ENCODE assay signal across 8 cellular contexts in the genomic region with DNA sequence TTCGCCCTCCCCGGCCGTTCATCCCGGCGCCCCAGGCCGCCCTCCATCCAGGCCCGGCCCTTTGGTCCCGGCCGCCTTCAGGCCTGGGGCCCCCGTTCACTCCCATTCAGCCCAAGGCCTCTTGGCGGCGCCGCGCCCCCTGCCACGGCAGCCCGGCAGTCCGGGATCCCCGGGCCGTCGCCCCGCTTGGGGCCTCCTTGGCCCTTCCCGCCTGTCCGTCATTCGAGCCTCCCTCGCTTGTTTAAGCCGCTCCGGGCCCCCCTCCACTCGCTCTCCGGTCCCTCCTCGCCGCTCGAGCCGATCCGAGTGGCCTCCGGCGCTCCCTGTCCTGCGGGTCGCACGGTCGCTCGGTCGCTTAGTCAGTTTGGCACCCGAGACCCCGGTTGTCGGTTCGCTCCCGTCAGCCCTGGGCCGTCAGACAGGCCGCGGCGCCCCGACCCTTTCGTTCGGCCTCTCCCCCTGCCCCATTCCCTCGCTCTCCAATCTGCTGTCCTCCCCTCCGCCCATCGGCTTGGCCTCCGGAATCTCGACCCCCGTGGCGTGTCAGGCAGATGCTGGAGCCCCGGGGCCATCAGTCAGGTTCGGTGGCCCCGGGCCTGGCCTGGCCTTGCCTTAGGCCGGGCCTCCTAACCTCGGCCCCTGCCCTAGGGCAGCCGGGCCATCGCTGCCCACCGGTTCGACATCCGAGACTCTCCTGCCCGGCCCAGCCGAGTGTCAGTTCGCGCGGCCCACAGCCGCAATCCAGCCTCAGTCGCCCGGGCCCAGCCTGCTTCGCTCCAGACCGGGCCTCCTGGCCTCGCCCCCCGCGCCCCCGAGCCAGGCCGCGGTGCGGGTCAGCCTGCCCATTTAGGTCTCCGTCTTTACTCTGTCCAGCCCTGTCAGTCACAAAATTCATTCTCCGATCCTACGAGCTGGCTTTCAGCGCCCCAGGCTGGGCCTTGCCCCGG. TPM values are rescaled to one million over a fixed set of nuclear protein-coding genes. Genes with fewer than 3 reads are reported as not detected.
DNase-seq lines count a peak whose midpoint lies in the region; ATAC-seq and TF ChIP-seq lines count a peak whose summit lies in the region.

No MANE protein-coding gene starts in this region.

- H3K4me1 Mint-ChIP-seq in activated T-helper 1 cell treated with anti-CD3 and anti-CD28 coated beads, Interleukin-12 subunit alpha, Interleukin-12 subunit beta, Interleukin-2, Interleukin-4 antibody, amounts not matched to agents 30 ng/mL and 10 ng/mL and 1 ng/mL, durations not matched to agents 14 hours and 24 hours and 36 hours (ENCODE audit: low read depth), result peaks cover 32% of the 10 kb centered on the region
- H3K4me1 Mint-ChIP-seq in naive thymus-derived CD8-positive, alpha-beta T cell, result peaks cover 26 to 58% (median 48%) of the 10 kb centered on the region in 4 donors

- H3K9me3 ChIP-seq in fibroblast of lung (ENCODE audit: control insufficient read depth, insufficient read depth, low read depth, low read length) (no peaks in the 10 kb centered on the region), subcutaneous abdominal adipose tissue (ENCODE audit: control insufficient read depth in 5 of 5, low read length in 5 of 5) (no peaks in the 10 kb centered on the region)

- peak overlapping the region; percentile 59 to 88 (median 76) for H3K4me3 ChIP-seq in fibroblast of lung (replicated peaks in 1 of 4; ENCODE audit: control extremely low read depth in 1 of 4, insufficient read depth in 1 of 4, low read depth in 3 of 4, low read length in 4 of 4)
- H3K4me3 ChIP-seq in subcutaneous abdominal adipose tissue (ENCODE audit: low read depth in 1 of 5, low read length in 5 of 5), result peak overlapping the region in 4 of 5 donors; percentile 84 to 94 (median 88)

- no peaks in the 10 kb centered on the region for H3K9me3 Mint-ChIP-seq in activated T-helper 1 cell treated with anti-CD3 and anti-CD28 coated beads, Interleukin-12 subunit alpha, Interleukin-12 subunit beta, Interleukin-2, Interleukin-4 antibody, amounts not matched to agents 30 ng/mL and 10 ng/mL and 1 ng/mL, durations not matched to agents 14 hours and 24 hours and 36 hours
- H3K9me3 Mint-ChIP-seq in naive thymus-derived CD8-positive, alpha-beta T cell, result no peaks in the 10 kb centered on the region

- intact Hi-C loops in activated T-helper 1 cell treated with anti-CD3 and anti-CD28 coated beads, Interleukin-12 subunit alpha, Interleukin-12 subunit beta, Interleukin-2, Interleukin-4 antibody, amounts not matched to agents 30 ng/mL and 10 ng/mL and 1 ng/mL, durations not matched to agents 14 hours and 24 hours and 36 hours (cut with micrococcal nuclease), result loop anchor here (1.0 to 5.0 kb wide), 7 partner anchors 38 to 810 kb away; a partner anchor contains a TSS

- H3K4me3 Mint-ChIP-seq in activated T-helper 1 cell treated with anti-CD3 and anti-CD28 coated beads, Interleukin-12 subunit alpha, Interleukin-12 subunit beta, Interleukin-2, Interleukin-4 antibody, amounts not matched to agents 30 ng/mL and 10 ng/mL and 1 ng/mL, durations not matched to agents 14 hours and 24 hours and 36 hours, result peak overlapping the region; percentile 100
- peak overlapping the region; percentile 91 to 100 (median 97) for H3K4me3 Mint-ChIP-seq in naive thymus-derived CD8-positive, alpha-beta T cell

- peaks cover under 1% of the 10 kb centered on the region for H3K36me3 ChIP-seq in fibroblast of lung (ENCODE audit: control insufficient read depth, insufficient read depth, low read length)
- H3K36me3 ChIP-seq in subcutaneous abdominal adipose tissue (ENCODE audit: control insufficient read depth in 5 of 5, insufficient read depth in 5 of 5, low read length in 5 of 5), result peaks cover 5 to 7% (median 6%) of the 10 kb centered on the region in 5 donors

- no peaks in the 10 kb centered on the region for H3K27me3 ChIP-seq in fibroblast of lung (ENCODE audit: control insufficient read depth, insufficient read depth, low read length)
- no peaks in the 10 kb centered on the region for H3K27me3 ChIP-seq in subcutaneous abdominal adipose tissue (ENCODE audit: control insufficient read depth in 5 of 5, insufficient read depth in 4 of 5, low read length in 5 of 5)

- peak overlapping the region; percentile 99 for H3K27ac Mint-ChIP-seq in activated T-helper 1 cell treated with anti-CD3 and anti-CD28 coated beads, Interleukin-12 subunit alpha, Interleukin-12 subunit beta, Interleukin-2, Interleukin-4 antibody, amounts not matched to agents 30 ng/mL and 10 ng/mL and 1 ng/mL, durations not matched to agents 14 hours and 24 hours and 36 hours
- peak overlapping the region; percentile 84 to 99 (median 98) for H3K27ac Mint-ChIP-seq in naive thymus-derived CD8-positive, alpha-beta T cell

- H2AFZ ChIP-seq in fibroblast of lung (ENCODE audit: low read length), result no peak overlapping the region

- H3K27me3 Mint-ChIP-seq in activated T-helper 1 cell treated with anti-CD3 and anti-CD28 coated beads, Interleukin-12 subunit alpha, Interleukin-12 subunit beta, Interleukin-2, Interleukin-4 antibody, amounts not matched to agents 30 ng/mL and 10 ng/mL and 1 ng/mL, durations not matched to agents 14 hours and 24 hours and 36 hours (ENCODE audit: insufficient read depth), result no peaks in the 10 kb centered on the region
- H3K27me3 Mint-ChIP-seq in naive thymus-derived CD8-positive, alpha-beta T cell, result no peaks in the 10 kb centered on the region

- peaks cover 93% of the 10 kb centered on the region for H3K79me2 ChIP-seq in fibroblast of lung (ENCODE audit: control insufficient read depth, insufficient read depth, low read length)

- H3K27ac ChIP-seq in fibroblast of lung (ENCODE audit: insufficient read depth, low read length) (peak overlapping the region; percentile 97), subcutaneous abdominal adipose tissue (ENCODE audit: low read depth, low read length) (peak overlapping the region; percentile 98)

- H3K4me2 ChIP-seq in fibroblast of lung (ENCODE audit: extremely low read depth, insufficient read depth, low read length), result peak overlapping the region; percentile 98

- H3K9ac ChIP-seq in fibroblast of lung (ENCODE audit: insufficient read depth, low read length) (peak overlapping the region; percentile 97), subcutaneous abdominal adipose tissue (ENCODE audit: low read length in 5 of 5) (peak overlapping the region; percentile 98 to 100 (median 100))

- POLR2A ChIA-PET in naive thymus-derived CD8-positive, alpha-beta T cell (lab: Charles Lee), result interaction anchor here (0.9 to 2.3 kb wide), 12 partner anchors 9 to 104 kb away, joined by 3 to 30 read pairs (median 5); a partner anchor contains a TSS

- TF ChIP-seq CTCF in fibroblast of lung (conservative IDR thresholded peaks at IDR 0.05 in 1 of 2, IDR thresholded peaks at IDR 0.05 in 1 of 2; ENCODE audit: low read depth in 1 of 2, low read length in 2 of 2), result no peak

- ATAC-seq in HG02798 (IDR thresholded peaks at IDR 0.05; ENCODE audit: poor library complexity, unreplicated experiment), result peak; percentile 32
- ATAC-seq in naive thymus-derived CD8-positive, alpha-beta T cell, result peak; percentile 25 to 33

- peak; percentile 43 to 52 for DNase-seq in NCI-H2081 (lab: John Stamatoyannopoulos, UW)
- no peak for DNase-seq in NCI-H2081 treated with DMSO at 0.1 percent for 48 hours (lab: John Stamatoyannopoulos, UW)
- peak; percentile 51 for DNase-seq in NOMO-1 treated with DMSO at 0.1 percent for 48 hours (lab: John Stamatoyannopoulos, UW; ENCODE audit: unreplicated experiment)
- peak; percentile 50 for DNase-seq in activated T-helper 1 cell treated with anti-CD3 and anti-CD28 coated beads, Interleukin-12 subunit alpha, Interleukin-12 subunit beta, Interleukin-2, Interleukin-4 antibody, amounts not matched to agents 30 ng/mL and 10 ng/mL and 1 ng/mL, durations not matched to agents 14 hours and 24 hours and 36 hours (ENCODE audit: low spot score)
- peak; percentile 66 to 68 for DNase-seq in fibroblast of lung (ENCODE audit: low read depth in 2 of 2)
- peak; percentile 27 to 76 (median 50) for DNase-seq in naive thymus-derived CD8-positive, alpha-beta T cell

- no peaks in the 10 kb centered on the region for H4K20me1 ChIP-seq in fibroblast of lung (ENCODE audit: control insufficient read depth, extremely low read depth, insufficient read depth, low read length)

- H3K4me1 ChIP-seq in fibroblast of lung (ENCODE audit: control insufficient read depth, extremely low read depth, insufficient read depth, low read length) (peaks cover 9% of the 10 kb centered on the region), subcutaneous abdominal adipose tissue (ENCODE audit: control insufficient read depth in 5 of 5, insufficient read depth in 5 of 5, low read length in 5 of 5) (peaks cover 6 to 62% (median 52%) of the 10 kb centered on the region in 5 donors)

- H3K36me3 Mint-ChIP-seq in activated T-helper 1 cell treated with anti-CD3 and anti-CD28 coated beads, Interleukin-12 subunit alpha, Interleukin-12 subunit beta, Interleukin-2, Interleukin-4 antibody, amounts not matched to agents 30 ng/mL and 10 ng/mL and 1 ng/mL, durations not matched to agents 14 hours and 24 hours and 36 hours (ENCODE audit: low read depth), result peaks cover 21% of the 10 kb centered on the region
- peaks cover 0 to 18% (median 5%) of the 10 kb centered on the region in 3 donors for H3K36me3 Mint-ChIP-seq in naive thymus-derived CD8-positive, alpha-beta T cell

RNA-seq across cellular contexts. Expression of a gene that starts 1.1 kb away (rescaled TPM):
- total RNA-seq in activated T-helper 1 cell treated with anti-CD3 and anti-CD28 coated beads, Interleukin-12 subunit alpha, Interleukin-12 subunit beta, Interleukin-2, Interleukin-4 antibody, amounts not matched to agents 30 ng/mL and 10 ng/mL and 1 ng/mL, durations not matched to agents 14 hours and 24 hours and 36 hours, result 62.1 and 62.6 TPM in 2 replicates
- total RNA-seq in fibroblast of lung, result 65.5 and 89.0 TPM in 2 replicates
- 55.3 and 59.7 TPM in 2 replicates for polyA plus RNA-seq in fibroblast of lung
- 53.5 and 62.8 TPM in 2 replicates for polyA plus RNA-seq in fibroblast of lung (2012)
- polyA minus RNA-seq in fibroblast of lung (ENCODE audit: low replicate concordance), result 141 and 155 TPM in 2 replicates
- total RNA-seq in naive thymus-derived CD8-positive, alpha-beta T cell, result 10 to 100 TPM; 38.6 to 40.2 TPM
- polyA plus RNA-seq in naive thymus-derived CD8-positive, alpha-beta T cell, result 10 to 100 TPM; 43.7 to 46.5 (median 44.6) TPM

RNA-seq across cellular contexts. Expression of a gene that starts 1.1 kb away (rescaled TPM):
- 258 and 268 TPM in 2 replicates for total RNA-seq in activated T-helper 1 cell treated with anti-CD3 and anti-CD28 coated beads, Interleukin-12 subunit alpha, Interleukin-12 subunit beta, Interleukin-2, Interleukin-4 antibody, amounts not matched to agents 30 ng/mL and 10 ng/mL and 1 ng/mL, durations not matched to agents 14 hours and 24 hours and 36 hours
- 370 and 447 TPM in 2 replicates for total RNA-seq in fibroblast of lung
- 514 and 706 TPM in 2 replicates for polyA plus RNA-seq in fibroblast of lung
- polyA plus RNA-seq in fibroblast of lung (2012), result 493 and 597 TPM in 2 replicates
- 16.7 and 32.1 TPM in 2 replicates for polyA minus RNA-seq in fibroblast of lung (ENCODE audit: low replicate concordance)
- 100 to 1,000 TPM; 130 to 148 TPM for total RNA-seq in naive thymus-derived CD8-positive, alpha-beta T cell
- 100 to 1,000 TPM; 293 to 371 (median 330) TPM for polyA plus RNA-seq in naive thymus-derived CD8-positive, alpha-beta T cell

RNA-seq across cellular contexts. Expression of a gene that starts 38.2 kb away (rescaled TPM):
- 37.6 and 39.6 TPM in 2 replicates for total RNA-seq in activated T-helper 1 cell treated with anti-CD3 and anti-CD28 coated beads, Interleukin-12 subunit alpha, Interleukin-12 subunit beta, Interleukin-2, Interleukin-4 antibody, amounts not matched to agents 30 ng/mL and 10 ng/mL and 1 ng/mL, durations not matched to agents 14 hours and 24 hours and 36 hours
- 12.6 and 16.0 TPM in 2 replicates for total RNA-seq in fibroblast of lung
- 16.9 and 18.3 TPM in 2 replicates for polyA plus RNA-seq in fibroblast of lung
- 9.6 and 12.0 TPM in 2 replicates for polyA plus RNA-seq in fibroblast of lung (2012)
- polyA minus RNA-seq in fibroblast of lung (ENCODE audit: low replicate concordance), result 74.9 and 124 TPM in 2 replicates
- 10 to 100 TPM; 21.7 to 29.7 TPM for total RNA-seq in naive thymus-derived CD8-positive, alpha-beta T cell
- polyA plus RNA-seq in naive thymus-derived CD8-positive, alpha-beta T cell, result 10 to 100 TPM; 10.3 to 14.0 (median 12.3) TPM

RNA-seq across cellular contexts. Expression of a gene that starts 54.8 kb away (rescaled TPM):
- total RNA-seq in activated T-helper 1 cell treated with anti-CD3 and anti-CD28 coated beads, Interleukin-12 subunit alpha, Interleukin-12 subunit beta, Interleukin-2, Interleukin-4 antibody, amounts not matched to agents 30 ng/mL and 10 ng/mL and 1 ng/mL, durations not matched to agents 14 hours and 24 hours and 36 hours, result 49.7 and 50.2 TPM in 2 replicates
- total RNA-seq in fibroblast of lung, result 0.26 and 0.66 TPM in 2 replicates
- polyA plus RNA-seq in fibroblast of lung, result 1.3 and 6.9 TPM in 2 replicates
- 2.0 and 6.9 TPM in 2 replicates for polyA plus RNA-seq in fibroblast of lung (2012)
- polyA minus RNA-seq in fibroblast of lung (ENCODE audit: low replicate concordance), result 8.6 and 22.6 TPM in 2 replicates
- 1 to 10 TPM in 1 of 2 experiments, under 1 TPM in 1; 0.80 to 1.0 TPM for total RNA-seq in naive thymus-derived CD8-positive, alpha-beta T cell
- polyA plus RNA-seq in naive thymus-derived CD8-positive, alpha-beta T cell, result under 1 TPM in 1 of 3 donors, not detected in 2; 0.27 TPM
